ENCODE assay signal across 1 cellular context in genomic region chr17:2064980-2065785, GRCh38.
A peak's percentile ranks its signal among the peaks of the same experiment; 100 is the strongest.
TF ChIP-seq lines count a peak whose summit lies in the region.

No MANE protein-coding gene starts in this region.

TF ChIP-seq in K562, 482 proteins besides CTCF, POLR2A, EP300 and RAD21:
- no peak for TF ChIP-seq CREBBP (IDR thresholded peaks at IDR 0.05; ENCODE audit: low read depth, low read length)
- TF ChIP-seq POLR2G (IDR thresholded peaks at IDR 0.05; ENCODE audit: low read depth, low read length) = no peak
- TF ChIP-seq CTCFL (IDR thresholded peaks at IDR 0.05; ENCODE audit: borderline replicate concordance, insufficient read depth, low read depth, low read length, poor library complexity, severe bottlenecking) = peak; percentile 29
- TF ChIP-seq BRF2 (IDR thresholded peaks at IDR 0.05; ENCODE audit: borderline replicate concordance, insufficient read depth, insufficient read length) = no peak
- 0 out of 2 replicates have a peak, but pooled peaks have one; percentile 25 for TF ChIP-seq VEZF1 (CRISPR knock-in tag; IDR thresholded peaks at IDR 0.05)
- TF ChIP-seq ZNF253 (CRISPR knock-in tag; conservative IDR thresholded peaks at IDR 0.05) = no peak
- no peak for TF ChIP-seq DDX20 (tag; IDR thresholded peaks at IDR 0.05; ENCODE audit: low read depth)
- no peak for TF ChIP-seq TSC22D4 (tag; IDR thresholded peaks at IDR 0.05)
- TF ChIP-seq TCF7 (IDR thresholded peaks at IDR 0.05; ENCODE audit: borderline replicate concordance) = no peak
- peak; percentile 76 for TF ChIP-seq JUND (IDR thresholded peaks at IDR 0.05; ENCODE audit: borderline replicate concordance, low read depth, low read length)
- TF ChIP-seq JUND (tag; IDR thresholded peaks at IDR 0.05; ENCODE audit: borderline replicate concordance, low read depth, low read length) = peak; percentile 76; the same call in 1 of the 3 replicates
- peak; percentile 55 for TF ChIP-seq SMC3 (conservative IDR thresholded peaks at IDR 0.05; ENCODE audit: insufficient read depth, low read depth, low read length)
- no peak for TF ChIP-seq ZNF165 (CRISPR knock-in tag; IDR thresholded peaks at IDR 0.05; ENCODE audit: borderline replicate concordance)
- TF ChIP-seq SUPT5H (IDR thresholded peaks at IDR 0.05) = no peak
- no peak for TF ChIP-seq ZSCAN32 (CRISPR knock-in tag; IDR thresholded peaks at IDR 0.05)
- TF ChIP-seq ATF3 (IDR thresholded peaks at IDR 0.05) = peak; percentile 78
- TF ChIP-seq ATF3 (CRISPR knock-in tag; conservative IDR thresholded peaks at IDR 0.05) = no peak
- no peak for TF ChIP-seq LEF1 (IDR thresholded peaks at IDR 0.05)
- no peak for TF ChIP-seq ZBED1 (IDR thresholded peaks at IDR 0.05)
- no peak for TF ChIP-seq IRF2 (CRISPR knock-in tag; IDR thresholded peaks at IDR 0.05)
- TF ChIP-seq KLF1 (tag; IDR thresholded peaks at IDR 0.05) = no peak
- TF ChIP-seq ILF3 (IDR thresholded peaks at IDR 0.05; ENCODE audit: borderline replicate concordance) = no peak
- no peak for TF ChIP-seq ZNF639 (CRISPR knock-in tag; conservative IDR thresholded peaks at IDR 0.05 in 1 of 2, IDR thresholded peaks at IDR 0.05 in 1 of 2)
- TF ChIP-seq ZNF347 (CRISPR knock-in tag; IDR thresholded peaks at IDR 0.05; ENCODE audit: low read depth) = no peak
- TF ChIP-seq TRIM28 (IDR thresholded peaks at IDR 0.05) = no peak
- TF ChIP-seq AFF1 (IDR thresholded peaks at IDR 0.05; ENCODE audit: low read depth in 1 of 2, partially characterized antibody in 2 of 2) = no peak
- TF ChIP-seq NFRKB (IDR thresholded peaks at IDR 0.05; ENCODE audit: low read depth) = no peak
- TF ChIP-seq ATF7 (IDR thresholded peaks at IDR 0.05) = peak; percentile 74; the same call in 1 of the 2 replicates
- TF ChIP-seq ZNF324 (CRISPR knock-in tag; IDR thresholded peaks at IDR 0.05) = no peak
- TF ChIP-seq TFAP4 (CRISPR knock-in tag; IDR thresholded peaks at IDR 0.05; ENCODE audit: borderline replicate concordance) = 0 out of 2 replicates have a peak, but pooled peaks have one; percentile 25
- no peak for TF ChIP-seq PTRF (tag; IDR thresholded peaks at IDR 0.05)
- no peak for TF ChIP-seq SRSF3 (IDR thresholded peaks at IDR 0.05; ENCODE audit: insufficient read depth, low read length)
- no peak for TF ChIP-seq FOXK1 (CRISPR knock-in tag; IDR thresholded peaks at IDR 0.05; ENCODE audit: borderline replicate concordance)
- no peak for TF ChIP-seq SPI1 (IDR thresholded peaks at IDR 0.05; ENCODE audit: borderline replicate concordance, low read depth, low read length)
- TF ChIP-seq JUN (IDR thresholded peaks at IDR 0.05; ENCODE audit: borderline replicate concordance, low read depth, low read length) = peak; percentile 15; the same call in 1 of the 2 replicates
- TF ChIP-seq JUN (CRISPR knock-in tag; IDR thresholded peaks at IDR 0.05; ENCODE audit: borderline replicate concordance) = no peak
- no peak for TF ChIP-seq ZNF707 (CRISPR knock-in tag; conservative IDR thresholded peaks at IDR 0.05)
- TF ChIP-seq SIX5 (IDR thresholded peaks at IDR 0.05; ENCODE audit: borderline replicate concordance in 1 of 2, insufficient read depth in 1 of 2, low read depth in 1 of 2, low read length in 2 of 2) = no peak
- TF ChIP-seq ATF1 (CRISPR knock-in tag; IDR thresholded peaks at IDR 0.05) = no peak
- no peak for TF ChIP-seq ATF1 (tag; IDR thresholded peaks at IDR 0.05)
- TF ChIP-seq RCOR1 (IDR thresholded peaks at IDR 0.05; ENCODE audit: borderline replicate concordance in 1 of 2, low read depth in 2 of 2, low read length in 2 of 2) = 0 out of 4 replicates have a peak, but pooled peaks of 1 of the 2 experiments have one; percentile 13
- TF ChIP-seq NRF1 (conservative IDR thresholded peaks at IDR 0.05 in 1 of 2, IDR thresholded peaks at IDR 0.05 in 1 of 2) = peak; percentile 29 to 37; a peak in 2 of 4 replicates
- TF ChIP-seq HBP1 (CRISPR knock-in tag; IDR thresholded peaks at IDR 0.05) = no peak
- TF ChIP-seq TEAD4 (IDR thresholded peaks at IDR 0.05; ENCODE audit: low read length) = no peak
- no peak for TF ChIP-seq TEAD4 (CRISPR knock-in tag; IDR thresholded peaks at IDR 0.05; ENCODE audit: borderline replicate concordance)
- no peak for TF ChIP-seq ZNF239 (CRISPR knock-in tag; IDR thresholded peaks at IDR 0.05)
- TF ChIP-seq GABPB1 (CRISPR knock-in tag; IDR thresholded peaks at IDR 0.05) = 0 out of 2 replicates have a peak, but pooled peaks have one; percentile 29
- no peak for TF ChIP-seq ZC3H11A (IDR thresholded peaks at IDR 0.05; ENCODE audit: low read depth, low read length)
